2 cellular contexts compared by ENCODE assay signal in genomic region chr3:40458473-40458872, GRCh38.
A peak's percentile ranks its signal among the peaks of the same experiment; 100 is the strongest.
TF ChIP-seq lines count a peak whose summit lies in the region.

No MANE protein-coding gene starts in this region.

TF ChIP-seq in A549, 52 proteins besides CTCF, POLR2A, EP300 and RAD21:
- TF ChIP-seq CEBPB (IDR thresholded peaks at IDR 0.05) = no peak
- TF ChIP-seq RNF2 (IDR thresholded peaks at IDR 0.05; ENCODE audit: borderline replicate concordance, low read depth) = no peak
- no peak for TF ChIP-seq BHLHE40 (IDR thresholded peaks at IDR 0.05; ENCODE audit: low read depth, low read length)
- no peak for TF ChIP-seq E2F6 (IDR thresholded peaks at IDR 0.05; ENCODE audit: borderline replicate concordance, low read depth)
- no peak for TF ChIP-seq CBX2 (IDR thresholded peaks at IDR 0.05; ENCODE audit: borderline replicate concordance, low read depth)
- TF ChIP-seq FOSB (CRISPR knock-in tag; IDR thresholded peaks at IDR 0.05) = no peak
- no peak for TF ChIP-seq USF2 (IDR thresholded peaks at IDR 0.05)
- no peak for TF ChIP-seq RFX5 (IDR thresholded peaks at IDR 0.05)

TF ChIP-seq in K562, 482 proteins besides CTCF, POLR2A, EP300 and RAD21:
- TF ChIP-seq TEAD1 (CRISPR knock-in tag; IDR thresholded peaks at IDR 0.05) (peak in 1 of 2 experiments; percentile 68; a peak in 2 of 4 replicates), KAT8 (IDR thresholded peaks at IDR 0.05; ENCODE audit: low read depth) (no peak), BMI1 (IDR thresholded peaks at IDR 0.05; ENCODE audit: low read length) (no peak), TAF9B (IDR thresholded peaks at IDR 0.05; ENCODE audit: partially characterized antibody) (peak; percentile 3), KHSRP (IDR thresholded peaks at IDR 0.05) (0 out of 2 replicates have a peak, but pooled peaks have one; percentile 12)
